Comparison of ENCODE assay signal across 8 cellular contexts in the genomic region with DNA sequence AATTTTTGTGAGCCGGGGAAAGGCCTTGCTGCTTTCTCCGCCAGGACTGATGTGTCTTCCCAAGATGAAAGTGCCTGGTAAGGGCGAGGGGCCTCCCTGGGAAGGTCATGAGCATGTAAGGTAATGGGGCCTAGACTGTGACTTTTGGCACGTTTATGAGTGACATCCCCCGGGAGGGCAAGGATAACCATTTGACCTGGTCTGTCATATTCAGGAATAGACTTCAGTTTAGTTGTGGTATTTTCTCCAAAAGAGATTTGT. TPM values are rescaled to one million over a fixed set of nuclear protein-coding genes. Genes with fewer than 3 reads are reported as not detected.
A peak's percentile ranks its signal among the peaks of the same experiment; 100 is the strongest.
DNase-seq lines count a peak whose midpoint lies in the region; ATAC-seq, FAIRE-seq and TF ChIP-seq lines count a peak whose summit lies in the region.

No MANE protein-coding gene starts in this region.

- POLR2A ChIA-PET in CD4-positive, alpha-beta T cell (lab: Charles Lee): interaction anchor here (0.6 to 6.4 kb wide), 18 partner anchors 12 to 567 kb away, joined by 3 to 120 read pairs (median 4); partner anchors contain the start of genes ACAD9, COPG1 and RAB43

- H3K4me1 ChIP-seq in HAP-1 (peaks cover 16% of the 10 kb centered on the region), RWPE2 (ENCODE audit: insufficient read depth, poor library complexity, severe bottlenecking) (peaks cover 26% of the 10 kb centered on the region), duodenal mucosa (ENCODE audit: control insufficient read depth in 1 of 2, insufficient read depth in 2 of 2, low read length in 2 of 2) (peaks cover 4 to 28% of the 10 kb centered on the region in 2 donors), mucosa of descending colon (ENCODE audit: low read depth) (peaks cover 42% of the 10 kb centered on the region)

- DNase-seq in CD4-positive, alpha-beta T cell: peak in 1 of 10 experiments; percentile 24
- DNase-seq in HAP-1 (ENCODE audit: low spot score in 2 of 2) (peak; percentile 33 to 57), RWPE2 (ENCODE audit: low spot score) (no peak), mucosa of descending colon (peak in 1 of 3 donors; percentile 45), urothelium cell line (ENCODE audit: low spot score) (peak; percentile 33), 8988T (no peak), hepatic stellate cell (ENCODE audit: low spot score) (no peak)

- peak overlapping the region; percentile 95 for H3K27ac ChIP-seq in CD4-positive, alpha-beta T cell (ENCODE audit: low read depth, low read length)
- H3K27ac ChIP-seq in RWPE2 (ENCODE audit: poor library complexity, severe bottlenecking) (peak overlapping the region; percentile 84), duodenal mucosa (ENCODE audit: low read depth, low read length) (peak overlapping the region; percentile 89)

- H3K4me3 ChIP-seq in HAP-1: peak overlapping the region; percentile 91
- peak overlapping the region; percentile 93 for H3K4me3 ChIP-seq in RWPE2 (ENCODE audit: severe bottlenecking)
- H3K4me3 ChIP-seq in duodenal mucosa (ENCODE audit: low read depth in 1 of 2, low read length in 2 of 2): peak overlapping the region; percentile 93 to 97
- H3K4me3 ChIP-seq in mucosa of descending colon: peak overlapping the region; percentile 98

- peak overlapping the region; percentile 98 to 99 for H3K9ac ChIP-seq in duodenal mucosa (ENCODE audit: low read depth in 1 of 2, low read length in 2 of 2)

- FAIRE-seq in urothelium cell line (lab: Jason Lieb, UNC): no peak

- H3K36me3 Mint-ChIP-seq in CD4-positive, alpha-beta T cell (ENCODE audit: low read depth): peaks cover 51% of the 10 kb centered on the region

- H3K9me3 Mint-ChIP-seq in CD4-positive, alpha-beta T cell: no peaks in the 10 kb centered on the region

- peak; percentile 9 for ATAC-seq in CD4-positive, alpha-beta T cell (ENCODE audit: poor library complexity)
- ATAC-seq in RWPE2 (ENCODE audit: low read depth) (no peak), mucosa of descending colon (no peak)

- no peaks in the 10 kb centered on the region for H3K27me3 Mint-ChIP-seq in CD4-positive, alpha-beta T cell

- peak overlapping the region; percentile 100 for H3K27ac Mint-ChIP-seq in CD4-positive, alpha-beta T cell

- peaks cover 31% of the 10 kb centered on the region for H3K36me3 ChIP-seq in HAP-1 (replicated peaks)
- peaks cover 44% of the 10 kb centered on the region for H3K36me3 ChIP-seq in RWPE2 (ENCODE audit: low read depth)
- no peaks in the 10 kb centered on the region for H3K36me3 ChIP-seq in duodenal mucosa (ENCODE audit: control insufficient read depth in 1 of 2, insufficient read depth in 2 of 2, low read length in 2 of 2)
- no peaks in the 10 kb centered on the region for H3K36me3 ChIP-seq in mucosa of descending colon (ENCODE audit: low read depth)

- in situ Hi-C loops in HAP-1 (cut with MboI; ENCODE audit: low sequenced_read_pairs): no loop called here

- CTCF ChIA-PET in CD4-positive, alpha-beta T cell (lab: Charles Lee): no interaction called here

- no peaks in the 10 kb centered on the region for H3K9me3 ChIP-seq in CD4-positive, alpha-beta T cell (ENCODE audit: control insufficient read depth, low read length)
- H3K9me3 ChIP-seq in HAP-1 (no peaks in the 10 kb centered on the region), RWPE2 (ENCODE audit: severe bottlenecking) (no peaks in the 10 kb centered on the region), duodenal mucosa (ENCODE audit: control insufficient read depth in 1 of 2, low read length in 2 of 2) (no peaks in the 10 kb centered on the region), mucosa of descending colon (no peaks in the 10 kb centered on the region)

- no peaks in the 10 kb centered on the region for H3K27me3 ChIP-seq in CD4-positive, alpha-beta T cell (ENCODE audit: control insufficient read depth, insufficient read depth, low read length)
- no peaks in the 10 kb centered on the region for H3K27me3 ChIP-seq in HAP-1 (ENCODE audit: low read depth)
- H3K27me3 ChIP-seq in RWPE2 (ENCODE audit: insufficient read depth, poor library complexity, severe bottlenecking): no peaks in the 10 kb centered on the region
- no peaks in the 10 kb centered on the region for H3K27me3 ChIP-seq in duodenal mucosa (ENCODE audit: control insufficient read depth in 1 of 2, insufficient read depth in 2 of 2, low read length in 2 of 2)

- H3K4me3 Mint-ChIP-seq in CD4-positive, alpha-beta T cell: peak overlapping the region; percentile 100

- H3K4me1 Mint-ChIP-seq in CD4-positive, alpha-beta T cell (ENCODE audit: low read depth): peaks cover 45% of the 10 kb centered on the region

- no peak for TF ChIP-seq CTCF in CD4-positive, alpha-beta T cell (IDR thresholded peaks at IDR 0.05)
- no peak for TF ChIP-seq CTCF in RWPE2 (IDR thresholded peaks at IDR 0.05; ENCODE audit: poor library complexity, severe bottlenecking)
- no peak for TF ChIP-seq CTCF in mucosa of descending colon (IDR thresholded peaks at IDR 0.05)

- intact Hi-C loops in CD4-positive, alpha-beta T cell (cut with DNase I, micrococcal nuclease): loop anchor here (1.0 to 10.0 kb wide), 8 partner anchors 23 to 710 kb away; partner anchors contain the start of genes COPG1 (in 2 of the 2), ACAD9 (in 1 of the 2), ISY1 (in 1 of the 2) and TMCC1 (in 1 of the 2)
- intact Hi-C loops in mucosa of descending colon (cut with DNase I, micrococcal nuclease): loop anchor here in 1 of 2 donors (5.0 kb wide), 1 partner anchor 63 kb away; the partner anchor contains the start of gene COPG1

RNA-seq across cellular contexts. Expression of gene CNBP, which starts 0.6 kb away (rescaled TPM):
- total RNA-seq in CD4-positive, alpha-beta T cell: 100 to 1,000 TPM; 260 to 267 TPM
- total RNA-seq in mucosa of descending colon: 100 to 1,000 TPM; 223 to 353 (median 234) TPM

RNA-seq across cellular contexts. Expression of gene ISY1, which starts 23.5 kb away (rescaled TPM):
- total RNA-seq in CD4-positive, alpha-beta T cell: 10 to 100 TPM; 28.2 to 28.5 TPM
- total RNA-seq in mucosa of descending colon: 10 to 100 TPM; 24.2 to 37.5 (median 28.9) TPM

Comparison
In these comparisons a context has a peak if more than half of its experiments do, and no peak if none do; other contexts are left out.
1. DNase-seq: peak in HAP-1 (2 of 2) and urothelium cell line (single experiment); none in RWPE2 (single experiment), 8988T (single experiment) and hepatic stellate cell (single experiment).
2. Peak in every context shown above with its lines, with median percentiles within 50 percentile points of each other: H3K27ac ChIP-seq and H3K4me3 ChIP-seq.